1 cellular context compared by ENCODE assay signal in genomic region chr4:52076731-52077130, GRCh38.
TF ChIP-seq lines count a peak whose summit lies in the region.

No MANE protein-coding gene starts in this region.

TF ChIP-seq in GM23338, 12 proteins besides CTCF, POLR2A, EP300 and RAD21 (continued from another document):
- TF ChIP-seq, protein P1, sequence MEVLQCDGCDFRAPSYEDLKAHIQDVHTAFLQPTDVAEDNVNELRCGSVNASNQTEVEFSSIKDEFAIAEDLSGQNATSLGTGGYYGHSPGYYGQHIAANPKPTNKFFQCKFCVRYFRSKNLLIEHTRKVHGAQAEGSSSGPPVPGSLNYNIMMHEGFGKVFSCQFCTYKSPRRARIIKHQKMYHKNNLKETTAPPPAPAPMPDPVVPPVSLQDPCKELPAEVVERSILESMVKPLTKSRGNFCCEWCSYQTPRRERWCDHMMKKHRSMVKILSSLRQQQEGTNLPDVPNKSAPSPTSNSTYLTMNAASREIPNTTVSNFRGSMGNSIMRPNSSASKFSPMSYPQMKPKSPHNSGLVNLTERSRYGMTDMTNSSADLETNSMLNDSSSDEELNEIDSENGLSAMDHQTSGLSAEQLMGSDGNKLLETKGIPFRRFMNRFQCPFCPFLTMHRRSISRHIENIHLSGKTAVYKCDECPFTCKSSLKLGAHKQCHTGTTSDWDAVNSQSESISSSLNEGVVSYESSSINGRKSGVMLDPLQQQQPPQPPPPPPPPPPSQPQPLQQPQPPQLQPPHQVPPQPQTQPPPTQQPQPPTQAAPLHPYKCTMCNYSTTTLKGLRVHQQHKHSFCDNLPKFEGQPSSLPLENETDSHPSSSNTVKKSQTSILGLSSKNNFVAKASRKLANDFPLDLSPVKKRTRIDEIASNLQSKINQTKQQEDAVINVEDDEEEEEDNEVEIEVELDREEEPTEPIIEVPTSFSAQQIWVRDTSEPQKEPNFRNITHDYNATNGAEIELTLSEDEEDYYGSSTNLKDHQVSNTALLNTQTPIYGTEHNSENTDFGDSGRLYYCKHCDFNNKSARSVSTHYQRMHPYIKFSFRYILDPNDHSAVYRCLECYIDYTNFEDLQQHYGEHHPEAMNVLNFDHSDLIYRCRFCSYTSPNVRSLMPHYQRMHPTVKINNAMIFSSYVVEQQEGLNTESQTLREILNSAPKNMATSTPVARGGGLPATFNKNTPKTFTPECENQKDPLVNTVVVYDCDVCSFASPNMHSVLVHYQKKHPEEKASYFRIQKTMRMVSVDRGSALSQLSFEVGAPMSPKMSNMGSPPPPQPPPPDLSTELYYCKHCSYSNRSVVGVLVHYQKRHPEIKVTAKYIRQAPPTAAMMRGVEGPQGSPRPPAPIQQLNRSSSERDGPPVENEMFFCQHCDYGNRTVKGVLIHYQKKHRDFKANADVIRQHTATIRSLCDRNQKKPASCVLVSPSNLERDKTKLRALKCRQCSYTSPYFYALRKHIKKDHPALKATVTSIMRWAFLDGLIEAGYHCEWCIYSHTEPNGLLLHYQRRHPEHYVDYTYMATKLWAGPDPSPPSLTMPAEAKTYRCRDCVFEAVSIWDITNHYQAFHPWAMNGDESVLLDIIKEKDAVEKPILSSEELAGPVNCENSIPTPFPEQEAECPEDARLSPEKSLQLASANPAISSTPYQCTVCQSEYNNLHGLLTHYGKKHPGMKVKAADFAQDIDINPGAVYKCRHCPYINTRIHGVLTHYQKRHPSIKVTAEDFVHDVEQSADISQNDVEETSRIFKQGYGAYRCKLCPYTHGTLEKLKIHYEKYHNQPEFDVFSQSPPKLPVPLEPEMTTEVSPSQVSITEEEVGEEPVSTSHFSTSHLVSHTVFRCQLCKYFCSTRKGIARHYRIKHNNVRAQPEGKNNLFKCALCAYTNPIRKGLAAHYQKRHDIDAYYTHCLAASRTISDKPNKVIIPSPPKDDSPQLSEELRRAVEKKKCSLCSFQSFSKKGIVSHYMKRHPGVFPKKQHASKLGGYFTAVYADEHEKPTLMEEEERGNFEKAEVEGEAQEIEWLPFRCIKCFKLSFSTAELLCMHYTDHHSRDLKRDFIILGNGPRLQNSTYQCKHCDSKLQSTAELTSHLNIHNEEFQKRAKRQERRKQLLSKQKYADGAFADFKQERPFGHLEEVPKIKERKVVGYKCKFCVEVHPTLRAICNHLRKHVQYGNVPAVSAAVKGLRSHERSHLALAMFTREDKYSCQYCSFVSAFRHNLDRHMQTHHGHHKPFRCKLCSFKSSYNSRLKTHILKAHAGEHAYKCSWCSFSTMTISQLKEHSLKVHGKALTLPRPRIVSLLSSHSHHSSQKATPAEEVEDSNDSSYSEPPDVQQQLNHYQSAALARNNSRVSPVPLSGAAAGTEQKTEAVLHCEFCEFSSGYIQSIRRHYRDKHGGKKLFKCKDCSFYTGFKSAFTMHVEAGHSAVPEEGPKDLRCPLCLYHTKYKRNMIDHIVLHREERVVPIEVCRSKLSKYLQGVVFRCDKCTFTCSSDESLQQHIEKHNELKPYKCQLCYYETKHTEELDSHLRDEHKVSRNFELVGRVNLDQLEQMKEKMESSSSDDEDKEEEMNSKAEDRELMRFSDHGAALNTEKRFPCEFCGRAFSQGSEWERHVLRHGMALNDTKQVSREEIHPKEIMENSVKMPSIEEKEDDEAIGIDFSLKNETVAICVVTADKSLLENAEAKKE (CRISPR knock-in tag; IDR thresholded peaks at IDR 0.05), result no peak
- TF ChIP-seq JUNB (IDR thresholded peaks at IDR 0.05; ENCODE audit: unreplicated experiment), result no peak
- TF ChIP-seq, protein P2, sequence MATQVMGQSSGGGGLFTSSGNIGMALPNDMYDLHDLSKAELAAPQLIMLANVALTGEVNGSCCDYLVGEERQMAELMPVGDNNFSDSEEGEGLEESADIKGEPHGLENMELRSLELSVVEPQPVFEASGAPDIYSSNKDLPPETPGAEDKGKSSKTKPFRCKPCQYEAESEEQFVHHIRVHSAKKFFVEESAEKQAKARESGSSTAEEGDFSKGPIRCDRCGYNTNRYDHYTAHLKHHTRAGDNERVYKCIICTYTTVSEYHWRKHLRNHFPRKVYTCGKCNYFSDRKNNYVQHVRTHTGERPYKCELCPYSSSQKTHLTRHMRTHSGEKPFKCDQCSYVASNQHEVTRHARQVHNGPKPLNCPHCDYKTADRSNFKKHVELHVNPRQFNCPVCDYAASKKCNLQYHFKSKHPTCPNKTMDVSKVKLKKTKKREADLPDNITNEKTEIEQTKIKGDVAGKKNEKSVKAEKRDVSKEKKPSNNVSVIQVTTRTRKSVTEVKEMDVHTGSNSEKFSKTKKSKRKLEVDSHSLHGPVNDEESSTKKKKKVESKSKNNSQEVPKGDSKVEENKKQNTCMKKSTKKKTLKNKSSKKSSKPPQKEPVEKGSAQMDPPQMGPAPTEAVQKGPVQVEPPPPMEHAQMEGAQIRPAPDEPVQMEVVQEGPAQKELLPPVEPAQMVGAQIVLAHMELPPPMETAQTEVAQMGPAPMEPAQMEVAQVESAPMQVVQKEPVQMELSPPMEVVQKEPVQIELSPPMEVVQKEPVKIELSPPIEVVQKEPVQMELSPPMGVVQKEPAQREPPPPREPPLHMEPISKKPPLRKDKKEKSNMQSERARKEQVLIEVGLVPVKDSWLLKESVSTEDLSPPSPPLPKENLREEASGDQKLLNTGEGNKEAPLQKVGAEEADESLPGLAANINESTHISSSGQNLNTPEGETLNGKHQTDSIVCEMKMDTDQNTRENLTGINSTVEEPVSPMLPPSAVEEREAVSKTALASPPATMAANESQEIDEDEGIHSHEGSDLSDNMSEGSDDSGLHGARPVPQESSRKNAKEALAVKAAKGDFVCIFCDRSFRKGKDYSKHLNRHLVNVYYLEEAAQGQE (IDR thresholded peaks at IDR 0.05; ENCODE audit: unreplicated experiment), result no peak
TF ChIP-seq in GM23338: peak in this region for 0.
